11 cellular contexts compared by ENCODE assay signal in the genomic region with DNA sequence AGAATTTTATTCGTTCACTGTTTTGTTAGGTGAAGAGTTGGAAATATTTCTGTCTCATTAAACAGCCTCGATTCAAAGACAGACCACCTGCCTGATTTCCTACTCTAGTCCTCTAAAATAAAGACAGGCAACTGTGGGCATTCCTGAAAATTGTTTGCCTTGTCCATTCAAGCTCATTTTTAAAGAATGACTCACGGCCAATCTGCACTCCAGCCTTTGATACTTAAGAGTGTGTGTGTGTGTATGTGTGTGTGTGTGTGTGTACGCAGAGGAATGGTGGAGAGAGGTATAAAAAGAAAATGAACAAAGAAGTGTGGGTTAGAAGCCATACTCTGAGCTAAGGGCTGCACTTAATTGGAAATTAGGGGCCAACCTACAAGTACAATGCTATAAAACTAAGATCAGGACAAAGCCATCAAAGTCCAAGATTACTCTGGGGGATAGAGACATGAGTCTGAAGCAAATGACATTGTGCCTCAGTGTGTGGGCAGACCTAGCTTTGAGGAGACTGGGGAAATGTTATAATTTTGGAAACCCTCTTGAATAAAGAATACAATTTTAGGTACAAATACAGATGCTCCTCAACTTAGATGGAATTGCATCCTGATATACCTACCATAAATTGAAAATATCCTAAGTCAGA. TPM values are rescaled to one million over a fixed set of nuclear protein-coding genes. Genes with fewer than 3 reads are reported as not detected.
A peak's percentile ranks its signal among the peaks of the same experiment; 100 is the strongest.
DNase-seq lines count a peak whose midpoint lies in the region; ATAC-seq, FAIRE-seq and TF ChIP-seq lines count a peak whose summit lies in the region.
"Had no signal": no experiment of that assay in that cellular context is flagged by ENCODE, and none has a peak within 500 bp of the region (broad histone marks: within the 10 kb centered on the region; RNA-seq: fewer than 3 reads in every experiment).

No MANE protein-coding gene starts in this region.

- no peak overlapping the region for H2BK5ac ChIP-seq in H9 (ENCODE audit: insufficient read length, low read length)

- no peak overlapping the region for H3T11ph ChIP-seq in H9 (ENCODE audit: low read length)

- no peak for TF ChIP-seq POLR2A in vagina (IDR thresholded peaks at IDR 0.05)

- H4K8ac ChIP-seq in H9 (replicated peaks; ENCODE audit: insufficient read length, low read depth, low read length) = no peak overlapping the region

- H3K4me1 ChIP-seq in H9 (ENCODE audit: insufficient read depth, low read length) (no peaks in the 10 kb centered on the region), vagina (peaks cover under 1% of the 10 kb centered on the region)

- no peaks in the 10 kb centered on the region for H3K36me3 ChIP-seq in vagina

- no peak overlapping the region for H4K91ac ChIP-seq in H9 (ENCODE audit: insufficient read length, low read depth, low read length)

- H2BK12ac ChIP-seq in H9 (ENCODE audit: insufficient read length, low read depth, low read length) = no peak overlapping the region

- no peaks in the 10 kb centered on the region; the same call in 1 of the 2 replicates for H3K27me3 Mint-ChIP-seq in H9 (ENCODE audit: low read depth)

- no peak for ATAC-seq in HG02973 (IDR thresholded peaks at IDR 0.05; ENCODE audit: unreplicated experiment)

- H3K56ac ChIP-seq in H9 (ENCODE audit: insufficient read length, low read depth, low read length) = no peak overlapping the region

- no peak overlapping the region for H3K4me3 Mint-ChIP-seq in H9
- H3K4me3 Mint-ChIP-seq: nephron had no signal

- H3K27me3 ChIP-seq in H9 (ENCODE audit: insufficient read depth, low read length) (no peaks in the 10 kb centered on the region), vagina (no peaks in the 10 kb centered on the region)

- no peak overlapping the region for H3K9ac ChIP-seq in H9 (ENCODE audit: extremely low read depth, insufficient read length, low read length)

- H2AK5ac ChIP-seq in H9 (ENCODE audit: insufficient read length, low read length) = no peak overlapping the region

- no peaks in the 10 kb centered on the region for H3K9me3 ChIP-seq in H9 (ENCODE audit: control insufficient read depth, low read depth, low read length)
- no peaks in the 10 kb centered on the region for H3K9me3 ChIP-seq in vagina

- H2BK15ac ChIP-seq in H9 (ENCODE audit: low read depth, low read length) = no peak overlapping the region

- H3K79me2 ChIP-seq in H9 (ENCODE audit: insufficient read depth, low read length) = no peaks in the 10 kb centered on the region

- H3K23ac ChIP-seq in H9 (ENCODE audit: insufficient read length, low read depth, low read length) = no peak overlapping the region

- peak; percentile 15 for FAIRE-seq in RCC 7860 (lab: Jason Lieb, UNC)

- H3K18ac ChIP-seq in H9 (ENCODE audit: insufficient read length, low read depth, low read length) = no peak overlapping the region

- no peak overlapping the region for H2BK120ac ChIP-seq in H9 (ENCODE audit: low read depth, low read length, poor library complexity, severe bottlenecking)

- H2AFZ ChIP-seq in H9 (ENCODE audit: low read length) = no peak overlapping the region

- TF ChIP-seq CTCF in H9 (conservative IDR thresholded peaks at IDR 0.05) (no peak), vagina (IDR thresholded peaks at IDR 0.05) (no peak)

- no peak overlapping the region for H3K4me3 ChIP-seq in vagina

- H3K4ac ChIP-seq in H9 (ENCODE audit: low read depth, low read length) = no peak overlapping the region

- intact Hi-C loops in vagina (cut with DNase I) = no loop called here

- H3K4me2 ChIP-seq in H9 (ENCODE audit: insufficient read depth, insufficient read length, low read length) = no peak overlapping the region

- no peak overlapping the region for H2BK20ac ChIP-seq in H9 (ENCODE audit: low read depth, low read length, poor library complexity, severe bottlenecking)

- no peak overlapping the region for H3K27ac Mint-ChIP-seq in H9

- peaks cover 8 to 9% of the 10 kb centered on the region in 2 experiments for H3K4me1 Mint-ChIP-seq in H9

- H3K36me3 Mint-ChIP-seq in H9 (ENCODE audit: insufficient read depth in 1 of 3, low read depth in 3 of 3) = peaks cover 0 to 3% (median 0%) of the 10 kb centered on the region in 3 experiments; a peak in 2 of 7 replicates

- DNase-seq in H4 (ENCODE audit: low spot score) = peak; percentile 85
- DNase-seq in RCC 7860 (ENCODE audit: low spot score) = peak; percentile 55
- DNase-seq in fibroblast of peridontal ligament (ENCODE audit: extremely low read depth) = peak; percentile 95
- DNase-seq in smooth muscle cell of the brain vasculature (ENCODE audit: low read depth, low spot score) = peak; percentile 65
- DNase-seq in H9 = no peak
- no peak for DNase-seq in NCI-H1694 treated with DMSO at 0.1 percent for 48 hours (lab: John Stamatoyannopoulos, UW)
- no peak for DNase-seq in vagina (ENCODE audit: extremely low spot score in 2 of 2)
- DNase-seq: activated CD4-positive, CD25-positive, alpha-beta regulatory T cell treated with anti-CD3 and anti-CD28 coated beads, Interleukin-2, amount 50 U/mL, for 72 hours; hippocampal formation had no signal

- H4K20me1 ChIP-seq in H9 (ENCODE audit: control insufficient read depth, insufficient read depth, insufficient read length) = no peaks in the 10 kb centered on the region

- H3K27ac ChIP-seq in H9 (ENCODE audit: insufficient read length, low read depth, low read length) (no peak overlapping the region), vagina (no peak overlapping the region)

- H3K79me1 ChIP-seq in H9 (ENCODE audit: insufficient read depth, low read depth, low read length, poor library complexity, severe bottlenecking) = no peaks in the 10 kb centered on the region

- H4K5ac ChIP-seq in H9 (ENCODE audit: insufficient read length, low read depth, low read length) = no peak overlapping the region

- H3K23me2 ChIP-seq in H9 (ENCODE audit: insufficient read length, low read depth, low read length, poor library complexity, severe bottlenecking) = no peaks in the 10 kb centered on the region

- no CpG with 5 or more reads among the region's 4 CpGs for WGBS in H9 (ENCODE audit: extremely low coverage, insufficient read length, low lambda C conversion rate)

- no peak overlapping the region for H3K14ac ChIP-seq in H9 (ENCODE audit: insufficient read depth, low read length)

- H3K9me3 Mint-ChIP-seq in H9 = peaks cover 0 to 4% of the 10 kb centered on the region in 2 experiments; a peak in 3 of 5 replicates
- H3K9me3 Mint-ChIP-seq: nephron had no signal

RNA-seq across cellular contexts. Expression of gene SOCS2, which starts 45.6 kb away (rescaled TPM):
- 5.7 and 6.1 TPM in 2 replicates for total RNA-seq in H4 (2014; rRNA removed; shearing (Covaris generic))
- 57.2 and 59.0 TPM in 2 replicates for total RNA-seq in H9 (2021)
- total RNA-seq in vagina = 79.3 TPM

RNA-seq across cellular contexts. Expression of gene MRPL42, which starts 59.6 kb away (rescaled TPM):
- 155 and 177 TPM in 2 replicates for total RNA-seq in H4 (2014; rRNA removed; shearing (Covaris generic))
- 108 and 112 TPM in 2 replicates for total RNA-seq in H9 (2021)
- 21.4 TPM for total RNA-seq in vagina

Comparison
In these comparisons a context has a peak if more than half of its experiments do, and no peak if none do; other contexts are left out.
1. DNase-seq: peak in H4 (single experiment), RCC 7860 (single experiment), fibroblast of peridontal ligament (single experiment) and smooth muscle cell of the brain vasculature (single experiment); none in H9 (single experiment), NCI-H1694 treated with DMSO at 0.1 percent for 48 hours (single experiment) and vagina (0 of 2).